Comparison of ENCODE assay signal across 29 cellular contexts in genomic region chr11:71472357-71472885, GRCh38. TPM values are rescaled to one million over a fixed set of nuclear protein-coding genes. Genes with fewer than 3 reads are reported as not detected.
"Had no signal": no experiment of that assay in that cellular context is flagged by ENCODE, and none has a peak within 500 bp of the region (broad histone marks: within the 10 kb centered on the region; RNA-seq: fewer than 3 reads in every experiment).

No MANE protein-coding gene starts in this region.

- H3K27me3 ChIP-seq: esophagus squamous epithelium, gastrocnemius medialis, neutrophil, pancreas, right lobe of liver had no signal

- H3K4me3 Mint-ChIP-seq: activated naive CD4-positive, alpha-beta T cell treated with anti-CD3 and anti-CD28 coated beads for 36 hours; activated naive CD8-positive, alpha-beta T cell treated with anti-CD3 and anti-CD28 coated beads, Interleukin-2, amount 10 ng/mL, durations not matched to agents 7 days and 5 days; activated T-cell treated with anti-CD3 and anti-CD28 coated beads, Interleukin-2, amount 50 U/mL, for 24 hours; activated T-helper 17 cell treated with anti-CD3 and anti-CD28 coated beads, Interleukin-2, amount 50 U/mL, for 72 hours; endodermal cell; mesothelial cell of epicardium; naive thymus-derived CD8-positive, alpha-beta T cell; type B pancreatic cell had no signal

- ATAC-seq: activated T-helper 17 cell treated with anti-CD3 and anti-CD28 coated beads, Interleukin-2, amount 50 U/mL, for 72 hours; gastrocnemius medialis; naive thymus-derived CD8-positive, alpha-beta T cell; pancreas; right lobe of liver had no signal

- FAIRE-seq: pancreas, small intestine had no signal

- H3K9me3 ChIP-seq: esophagus squamous epithelium, gastrocnemius medialis, neutrophil, pancreas, right lobe of liver, thoracic aorta had no signal

- H3K27me3 Mint-ChIP-seq: activated naive CD8-positive, alpha-beta T cell treated with anti-CD3 and anti-CD28 coated beads, Interleukin-2, amount 10 ng/mL, durations not matched to agents 7 days and 5 days; activated T-cell treated with anti-CD3 and anti-CD28 coated beads, Interleukin-2, amount 50 U/mL, for 24 hours; activated T-helper 17 cell treated with anti-CD3 and anti-CD28 coated beads, Interleukin-2, amount 50 U/mL, for 72 hours; naive thymus-derived CD8-positive, alpha-beta T cell; type B pancreatic cell had no signal

- H3K27ac Mint-ChIP-seq: activated naive CD4-positive, alpha-beta T cell treated with anti-CD3 and anti-CD28 coated beads for 36 hours; activated naive CD8-positive, alpha-beta T cell treated with anti-CD3 and anti-CD28 coated beads, Interleukin-2, amount 10 ng/mL, durations not matched to agents 7 days and 5 days; activated T-cell treated with anti-CD3 and anti-CD28 coated beads, Interleukin-2, amount 50 U/mL, for 24 hours; activated T-helper 17 cell treated with anti-CD3 and anti-CD28 coated beads, Interleukin-2, amount 50 U/mL, for 72 hours; endodermal cell; mesothelial cell of epicardium; type B pancreatic cell had no signal

- H3K4me1 ChIP-seq: esophagus squamous epithelium, gastrocnemius medialis, pancreas, right lobe of liver had no signal

- H3K9me3 Mint-ChIP-seq: activated naive CD8-positive, alpha-beta T cell treated with anti-CD3 and anti-CD28 coated beads, Interleukin-2, amount 10 ng/mL, durations not matched to agents 7 days and 5 days; activated T-cell treated with anti-CD3 and anti-CD28 coated beads, Interleukin-2, amount 50 U/mL, for 24 hours; activated T-helper 17 cell treated with anti-CD3 and anti-CD28 coated beads, Interleukin-2, amount 50 U/mL, for 72 hours; naive thymus-derived CD8-positive, alpha-beta T cell; type B pancreatic cell had no signal

- H3K27ac ChIP-seq: esophagus squamous epithelium, gastrocnemius medialis, neutrophil, pancreas, right lobe of liver, thoracic aorta had no signal

- DNase-seq: activated CD4-positive, alpha-beta T cell treated with anti-CD3 and anti-CD28 coated beads for 1 hour; activated CD8-positive, alpha-beta memory T cell treated with anti-CD3 and anti-CD28 coated beads for 24 hours; activated CD8-positive, alpha-beta memory T cell treated with anti-CD3 and anti-CD28 coated beads, Interleukin-2, amount 50 U/mL, for 4 hours; activated naive CD4-positive, alpha-beta T cell treated with anti-CD3 and anti-CD28 coated beads for 36 hours; activated naive CD8-positive, alpha-beta T cell treated with anti-CD3 and anti-CD28 coated beads, Interleukin-2, amount 10 ng/mL, durations not matched to agents 7 days and 5 days; activated T-cell treated with anti-CD3 and anti-CD28 coated beads, Interleukin-2, amount 50 U/mL, for 24 hours; amniotic stem cell; cerebellar nuclear complex; cortex of kidney; endodermal cell; esophagus squamous epithelium; gastrocnemius medialis; hypothalamus; naive thymus-derived CD8-positive, alpha-beta T cell; small intestine; stimulated activated CD4-positive, alpha-beta T cell treated with anti-CD3 and anti-CD28 coated beads, Interleukin-15, amount 100 ng/mL, for 24 hours; stimulated activated CD8-positive, alpha-beta memory T cell treated with anti-CD3 and anti-CD28 coated beads, Interleukin-4, amount 100 ng/mL, for 48 hours; stimulated activated naive CD4-positive, alpha-beta T cell treated with Interleukin-2 at 50 U/mL for 16 hours; T-helper 2 cell had no signal

- H3K4me1 Mint-ChIP-seq: activated naive CD8-positive, alpha-beta T cell treated with anti-CD3 and anti-CD28 coated beads, Interleukin-2, amount 10 ng/mL, durations not matched to agents 7 days and 5 days; activated T-helper 17 cell treated with anti-CD3 and anti-CD28 coated beads, Interleukin-2, amount 50 U/mL, for 72 hours; mesothelial cell of epicardium had no signal

- H3K4me3 ChIP-seq: esophagus squamous epithelium, gastrocnemius medialis, pancreas, right lobe of liver, thoracic aorta had no signal

RNA-seq across cellular contexts. Expression of gene KRTAP5-7, which starts 54.6 kb away (rescaled TPM):
- total RNA-seq: activated naive CD4-positive, alpha-beta T cell treated with anti-CD3 and anti-CD28 coated beads for 36 hours; activated naive CD8-positive, alpha-beta T cell treated with anti-CD3 and anti-CD28 coated beads, Interleukin-2, amount 10 ng/mL, durations not matched to agents 7 days and 5 days; bronchial epithelial cell; endodermal cell; gastrocnemius medialis; lung microvascular endothelial cell; pulmonary artery endothelial cell; thoracic aorta had no signal
- polyA plus RNA-seq: naive thymus-derived CD8-positive, alpha-beta T cell had no signal
